Comparison of ENCODE assay signal across 8 cellular contexts in genomic region chr11:86740628-86741488, GRCh38. TPM values are rescaled to one million over a fixed set of nuclear protein-coding genes. Genes with fewer than 3 reads are reported as not detected.
DNase-seq lines count a peak whose midpoint lies in the region; ATAC-seq and TF ChIP-seq lines count a peak whose summit lies in the region.

No MANE protein-coding gene starts in this region.

- no peak overlapping the region for H3K4me3 Mint-ChIP-seq in activated naive CD8-positive, alpha-beta T cell treated with anti-CD3 and anti-CD28 coated beads for 36 hours

- DNase-seq in NCI-H446 treated with DMSO at 0.1 percent for 48 hours (lab: John Stamatoyannopoulos, UW) (peak; percentile 73), choroid plexus epithelial cell (ENCODE audit: low read depth) (peak; percentile 98), left lobe of liver (ENCODE audit: low spot score) (no peak), superior temporal gyrus (ENCODE audit: extremely low spot score) (peak; percentile 69), activated gamma-delta T cell (lab: John Stamatoyannopoulos, UW) (no peak)
- DNase-seq in activated naive CD8-positive, alpha-beta T cell treated with anti-CD3 and anti-CD28 coated beads for 36 hours: no peak

- no peaks in the 10 kb centered on the region for H3K9me3 Mint-ChIP-seq in activated naive CD8-positive, alpha-beta T cell treated with anti-CD3 and anti-CD28 coated beads for 36 hours

- peaks cover 24% of the 10 kb centered on the region for H3K4me1 ChIP-seq in ES-I3 (ENCODE audit: insufficient read depth, low read length)

- peaks cover 4% of the 10 kb centered on the region for H3K27me3 Mint-ChIP-seq in activated naive CD8-positive, alpha-beta T cell treated with anti-CD3 and anti-CD28 coated beads for 36 hours

- peak; percentile 42 for ATAC-seq in left lobe of liver
- ATAC-seq in HG02852 (IDR thresholded peaks at IDR 0.05; ENCODE audit: unreplicated experiment): no peak

- H3K36me3 ChIP-seq in ES-I3 (ENCODE audit: insufficient read depth, low read length): no peaks in the 10 kb centered on the region

- H3K9me3 ChIP-seq in ES-I3 (ENCODE audit: control insufficient read depth, insufficient read depth, low read length): no peaks in the 10 kb centered on the region

- no peak overlapping the region for H3K27ac Mint-ChIP-seq in activated naive CD8-positive, alpha-beta T cell treated with anti-CD3 and anti-CD28 coated beads for 36 hours

- H3K4me3 ChIP-seq in choroid plexus epithelial cell (ENCODE audit: low read depth, low read length): no peak overlapping the region

- no peaks in the 10 kb centered on the region for H3K36me3 Mint-ChIP-seq in activated naive CD8-positive, alpha-beta T cell treated with anti-CD3 and anti-CD28 coated beads for 36 hours

- H3K9ac ChIP-seq in ES-I3 (ENCODE audit: low read depth, low read length): 0 out of 2 replicates have a peak overlapping the region, but pooled peaks have one; percentile 6

- H3K4me1 Mint-ChIP-seq in activated naive CD8-positive, alpha-beta T cell treated with anti-CD3 and anti-CD28 coated beads for 36 hours: peaks cover 4% of the 10 kb centered on the region

- TF ChIP-seq CTCF in choroid plexus epithelial cell (conservative IDR thresholded peaks at IDR 0.05; ENCODE audit: low read depth, low read length): no peak

RNA-seq across cellular contexts. Expression of gene PRSS23, which starts 59.5 kb away (rescaled TPM):
- total RNA-seq in left lobe of liver: 10.2 TPM
- total RNA-seq in activated naive CD8-positive, alpha-beta T cell treated with anti-CD3 and anti-CD28 coated beads for 36 hours: 1 to 10 TPM; 3.7 to 4.0 TPM

Comparison
In these comparisons a context has a peak if more than half of its experiments do, and no peak if none do; other contexts are left out.
1. DNase-seq: peak in NCI-H446 treated with DMSO at 0.1 percent for 48 hours (single experiment), choroid plexus epithelial cell (single experiment) and superior temporal gyrus (single experiment); none in left lobe of liver (single experiment), activated naive CD8-positive, alpha-beta T cell treated with anti-CD3 and anti-CD28 coated beads for 36 hours (single experiment) and activated gamma-delta T cell (single experiment).